ENCODE assay signal across 9 cellular contexts in genomic region chr2:48266698-48267097, GRCh38.
"Had no signal": no experiment of that assay in that cellular context is flagged by ENCODE, and none has a peak within 500 bp of the region (broad histone marks: within the 10 kb centered on the region; RNA-seq: fewer than 3 reads in every experiment).

No MANE protein-coding gene starts in this region.

- H3K9me3 Mint-ChIP-seq: HFFc6 had no signal

- H3K27ac ChIP-seq: GM23248, HL-60 had no signal

- H3K4me3 ChIP-seq: GM23248, HAP-1 had no signal

- H3K9ac ChIP-seq: GM23248 had no signal

- H3K4me1 ChIP-seq: HAP-1 had no signal

- H3K36me3 ChIP-seq: HAP-1 had no signal

- H3K9me3 ChIP-seq: HAP-1 had no signal

- DNase-seq: GM23248, HFFc6 had no signal

- H3K27ac Mint-ChIP-seq: HFFc6, IgD-negative memory B cell had no signal

- H3K4me3 Mint-ChIP-seq: HFFc6, IgD-negative memory B cell had no signal

- H3K27me3 Mint-ChIP-seq: IgD-negative memory B cell had no signal

- ATAC-seq: HCT116, HepG2 had no signal

- FAIRE-seq: H1, H54, HepG2 had no signal

- H2AFZ ChIP-seq: GM23248 had no signal
